8 cellular contexts compared by ENCODE assay signal in genomic region chr12:122412851-122413433, GRCh38. TPM values are rescaled to one million over a fixed set of nuclear protein-coding genes. Genes with fewer than 3 reads are reported as not detected.
A peak's percentile ranks its signal among the peaks of the same experiment; 100 is the strongest.
DNase-seq lines count a peak whose midpoint lies in the region; ATAC-seq and TF ChIP-seq lines count a peak whose summit lies in the region.
"Had no signal": no experiment of that assay in that cellular context is flagged by ENCODE, and none has a peak within 500 bp of the region (broad histone marks: within the 10 kb centered on the region; RNA-seq: fewer than 3 reads in every experiment).

No MANE protein-coding gene starts in this region.

- H3K4me3 ChIP-seq in Panc1 (ENCODE audit: low read depth in 2 of 2, low read length in 2 of 2): no peak overlapping the region
- H3K4me3 ChIP-seq: pancreas had no signal

- no peak for ATAC-seq in Panc1

- DNase-seq in GM13977 (ENCODE audit: low spot score) (peak; percentile 51), Panc1 (ENCODE audit: low read depth, low spot score) (no peak), epithelial cell of prostate (ENCODE audit: low read depth, low spot score) (no peak), NCI-H2107 treated with DMSO at 0.1 percent for 48 hours (lab: John Stamatoyannopoulos, UW; ENCODE audit: unreplicated experiment) (no peak), caudate nucleus (lab: John Stamatoyannopoulos, UW) (no peak), DMS153 (lab: John Stamatoyannopoulos, UW) (no peak)
- DNase-seq: pancreas had no signal

- H3K4me3 Mint-ChIP-seq in stimulated activated naive CD8-positive, alpha-beta T cell treated with anti-CD3 and anti-CD28 coated beads, Interleukin-15, Interleukin-2, amounts not matched to agents 100 ng/mL and 50 ng/mL, for 24 hours: peak overlapping the region; percentile 59

- TF ChIP-seq CTCF in GM13977 (IDR thresholded peaks at IDR 0.05; ENCODE audit: extremely low read depth, insufficient read depth, missing control alignments) (no peak), Panc1 (IDR thresholded peaks at IDR 0.05) (no peak)

- no peaks in the 10 kb centered on the region for H3K9me3 Mint-ChIP-seq in stimulated activated naive CD8-positive, alpha-beta T cell treated with anti-CD3 and anti-CD28 coated beads, Interleukin-15, Interleukin-2, amounts not matched to agents 100 ng/mL and 50 ng/mL, for 24 hours

- in situ Hi-C loops in GM13977 (cut with MboI; ENCODE audit: low pct_unique_long_range_greater_than_20kb, low sequenced_read_pairs, unreplicated experiment): no loop called here
- in situ Hi-C loops in Panc1 (cut with HindIII; ENCODE audit: low pct_unique_long_range_greater_than_20kb, low sequenced_read_pairs): no loop called here

- H3K4me1 ChIP-seq in Panc1 (ENCODE audit: control insufficient read depth, insufficient read depth, low read length): peaks cover 21% of the 10 kb centered on the region

- peaks cover 36% of the 10 kb centered on the region for H3K4me1 Mint-ChIP-seq in stimulated activated naive CD8-positive, alpha-beta T cell treated with anti-CD3 and anti-CD28 coated beads, Interleukin-15, Interleukin-2, amounts not matched to agents 100 ng/mL and 50 ng/mL, for 24 hours (ENCODE audit: low read depth)

- intact Hi-C loops in Panc1 (cut with micrococcal nuclease; ENCODE audit: unreplicated experiment): no loop called here

- peak overlapping the region; percentile 57 for H3K27ac ChIP-seq in Panc1 (ENCODE audit: low read length)
- H3K27ac ChIP-seq in epithelial cell of prostate: peak overlapping the region; percentile 34
- H3K27ac ChIP-seq in caudate nucleus (ENCODE audit: low read depth, low read length): no peak overlapping the region

- no peaks in the 10 kb centered on the region for H3K27me3 ChIP-seq in Panc1 (ENCODE audit: control insufficient read depth, insufficient read depth, low read length)
- H3K27me3 ChIP-seq: pancreas had no signal

- no peaks in the 10 kb centered on the region for H3K27me3 Mint-ChIP-seq in stimulated activated naive CD8-positive, alpha-beta T cell treated with anti-CD3 and anti-CD28 coated beads, Interleukin-15, Interleukin-2, amounts not matched to agents 100 ng/mL and 50 ng/mL, for 24 hours

- H3K9me3 ChIP-seq in Panc1 (ENCODE audit: control insufficient read depth, insufficient read depth, low read depth, low read length): no peaks in the 10 kb centered on the region
- H3K9me3 ChIP-seq: pancreas had no signal

- H3K27ac Mint-ChIP-seq in stimulated activated naive CD8-positive, alpha-beta T cell treated with anti-CD3 and anti-CD28 coated beads, Interleukin-15, Interleukin-2, amounts not matched to agents 100 ng/mL and 50 ng/mL, for 24 hours: peak overlapping the region; percentile 95

- CTCF ChIA-PET in Panc1 (lab: Charles Lee): no interaction called here

- POLR2A ChIA-PET in Panc1 (lab: Charles Lee): no interaction called here

- no peaks in the 10 kb centered on the region for H3K36me3 ChIP-seq in Panc1 (ENCODE audit: control insufficient read depth, insufficient read depth, low read length)
- H3K36me3 ChIP-seq: pancreas had no signal

- BruUV-seq in Panc1 (replicated peaks; lab: Mats Ljungman, UMichigan): no TSS peak

- H3K36me3 Mint-ChIP-seq in stimulated activated naive CD8-positive, alpha-beta T cell treated with anti-CD3 and anti-CD28 coated beads, Interleukin-15, Interleukin-2, amounts not matched to agents 100 ng/mL and 50 ng/mL, for 24 hours (ENCODE audit: low read depth): peaks cover 12% of the 10 kb centered on the region

RNA-seq across cellular contexts. Expression of gene CLIP1, which starts 9.5 kb away (rescaled TPM):
- total RNA-seq in Panc1 (2021; ENCODE audit: unreplicated experiment): 117 TPM
- 52.1 TPM for polyA plus RNA-seq in Panc1 (2012; ENCODE audit: insufficient read length)
